Comparison of ENCODE assay signal across 24 cellular contexts in the genomic region with DNA sequence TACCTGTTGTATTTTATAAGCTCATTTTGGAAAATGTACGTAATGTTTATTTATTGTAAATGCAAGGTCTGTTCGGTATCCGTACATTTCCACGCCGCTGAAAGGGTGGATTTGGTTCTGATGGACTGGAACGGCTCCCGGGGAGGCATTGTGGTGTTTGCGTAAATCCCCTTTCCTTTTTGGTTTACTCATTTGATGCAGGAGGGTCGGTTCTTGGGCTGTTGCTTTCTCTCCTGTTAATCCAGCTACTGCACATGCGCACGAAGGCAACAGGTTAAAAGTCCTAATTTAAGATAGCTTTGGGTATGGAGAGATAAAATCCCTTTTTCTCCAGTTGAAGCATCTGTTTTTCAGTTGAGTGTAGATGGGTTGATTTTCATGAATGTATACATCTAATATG.
"Had no signal": no experiment of that assay in that cellular context is flagged by ENCODE, and none has a peak within 500 bp of the region (broad histone marks: within the 10 kb centered on the region; RNA-seq: fewer than 3 reads in every experiment).

No MANE protein-coding gene starts in this region.

- FAIRE-seq: bronchial epithelial cell, endothelial cell of umbilical vein, islet of Langerhans had no signal

- H3K4me1 ChIP-seq: ascending aorta, esophagus muscularis mucosa, lower lobe of right lung, right atrium auricular region, tibial nerve, vagina had no signal

- DNase-seq: activated CD4-positive, alpha-beta T cell treated with anti-CD3 and anti-CD28 coated beads, Interleukin-2, amount 10 ng/mL, durations not matched to agents 7 days and 5 days; activated CD8-positive, alpha-beta memory T cell treated with anti-CD3 and anti-CD28 coated beads, Interleukin-2, amount 50 U/mL, for 4 hours; activated effector memory CD4-positive, alpha-beta T cell treated with anti-CD3 and anti-CD28 coated beads, Interleukin-2, amount 50 U/mL, for 16 hours; activated naive CD4-positive, alpha-beta T cell treated with anti-CD3 and anti-CD28 coated beads, Interleukin-2, amount 50 U/mL, for 16 hours; activated T-cell treated with anti-CD3 and anti-CD28 coated beads, Interleukin-2, amount 50 U/mL, for 48 hours; cerebellar nuclear complex; cortex of kidney; effector CD8-positive, alpha-beta T cell; lower lobe of right lung; naive thymus-derived CD8-positive, alpha-beta T cell; occipital lobe; stimulated activated CD4-positive, alpha-beta T cell treated with anti-CD3 and anti-CD28 coated beads, Interleukin-2, amount 100 ng/mL, for 24 hours; T-helper 1 cell; T-helper 9 cell had no signal

- ATAC-seq: lower lobe of right lung; naive thymus-derived CD8-positive, alpha-beta T cell had no signal

- H3K4me1 Mint-ChIP-seq: activated CD4-positive, alpha-beta T cell treated with anti-CD3 and anti-CD28 coated beads, Interleukin-2, amount 10 ng/mL, durations not matched to agents 7 days and 5 days had no signal

- H3K9me3 Mint-ChIP-seq: activated CD4-positive, alpha-beta T cell treated with anti-CD3 and anti-CD28 coated beads, Interleukin-2, amount 10 ng/mL, durations not matched to agents 7 days and 5 days; naive thymus-derived CD8-positive, alpha-beta T cell; stimulated activated naive CD8-positive, alpha-beta T cell treated with anti-CD3 and anti-CD28 coated beads, Interleukin-15, Interleukin-2, amounts not matched to agents 100 ng/mL and 50 ng/mL, for 24 hours had no signal

- H3K36me3 ChIP-seq: ascending aorta, esophagus muscularis mucosa, lower lobe of right lung, right atrium auricular region, tibial nerve, vagina had no signal

- H3K27ac ChIP-seq: ascending aorta, esophagus muscularis mucosa, lower lobe of right lung, right atrium auricular region, tibial nerve, vagina had no signal

- H3K4me3 ChIP-seq: ascending aorta, esophagus muscularis mucosa, lower lobe of right lung, right atrium auricular region, tibial nerve, vagina had no signal

- H3K27me3 Mint-ChIP-seq: activated CD4-positive, alpha-beta T cell treated with anti-CD3 and anti-CD28 coated beads, Interleukin-2, amount 10 ng/mL, durations not matched to agents 7 days and 5 days; naive thymus-derived CD8-positive, alpha-beta T cell; progenitor cell of endocrine pancreas; stimulated activated naive CD8-positive, alpha-beta T cell treated with anti-CD3 and anti-CD28 coated beads, Interleukin-15, Interleukin-2, amounts not matched to agents 100 ng/mL and 50 ng/mL, for 24 hours had no signal

- H3K9me3 ChIP-seq: ascending aorta, esophagus muscularis mucosa, lower lobe of right lung, right atrium auricular region, tibial nerve, vagina had no signal

- H3K27me3 ChIP-seq: ascending aorta, esophagus muscularis mucosa, right atrium auricular region, tibial nerve, vagina had no signal

- H3K4me3 Mint-ChIP-seq: activated CD4-positive, alpha-beta T cell treated with anti-CD3 and anti-CD28 coated beads, Interleukin-2, amount 10 ng/mL, durations not matched to agents 7 days and 5 days; naive thymus-derived CD8-positive, alpha-beta T cell; stimulated activated naive CD8-positive, alpha-beta T cell treated with anti-CD3 and anti-CD28 coated beads, Interleukin-15, Interleukin-2, amounts not matched to agents 100 ng/mL and 50 ng/mL, for 24 hours had no signal

- H3K27ac Mint-ChIP-seq: activated CD4-positive, alpha-beta T cell treated with anti-CD3 and anti-CD28 coated beads, Interleukin-2, amount 10 ng/mL, durations not matched to agents 7 days and 5 days; stimulated activated naive CD8-positive, alpha-beta T cell treated with anti-CD3 and anti-CD28 coated beads, Interleukin-15, Interleukin-2, amounts not matched to agents 100 ng/mL and 50 ng/mL, for 24 hours had no signal
